8 cellular contexts compared by ENCODE assay signal in genomic region chr11:6682936-6683861, GRCh38. TPM values are rescaled to one million over a fixed set of nuclear protein-coding genes. Genes with fewer than 3 reads are reported as not detected.
A peak's percentile ranks its signal among the peaks of the same experiment; 100 is the strongest.
DNase-seq lines count a peak whose midpoint lies in the region; ATAC-seq and TF ChIP-seq lines count a peak whose summit lies in the region.

TSS of gene MRPL17 (minus strand) at chr11:6683340. CDS start at chr11:6683296, 44 bp downstream.

- TF ChIP-seq EP300 in Ishikawa (IDR thresholded peaks at IDR 0.05; ENCODE audit: borderline replicate concordance): no peak; the same call in 1 of the 2 replicates

- no peaks in the 10 kb centered on the region for H3K9me3 ChIP-seq in mononuclear cell (ENCODE audit: low read depth, low read length)

- H3K4me3 ChIP-seq in epithelial cell of esophagus (ENCODE audit: low read length) (peak within 1 kb of the TSS; percentile 99), mononuclear cell (ENCODE audit: low read length) (peak within 1 kb of the TSS; percentile 99)

- DNase-seq in DMS53 (lab: John Stamatoyannopoulos, UW) (peak; percentile 99), OCI-M2 (lab: John Stamatoyannopoulos, UW; ENCODE audit: unreplicated experiment) (peak; percentile 62), activated T-cell treated with anti-CD3 and anti-CD28 coated beads for 4 hours (peak; percentile 98), epithelial cell of esophagus (ENCODE audit: low read depth) (peak; percentile 99)
- peak; percentile 96 to 99 for DNase-seq in stimulated activated CD8-positive, alpha-beta memory T cell treated with anti-CD3 and anti-CD28 coated beads, Interleukin-4, amount 100 ng/mL, for 1 hour (ENCODE audit: low read depth in 2 of 2, low spot score in 1 of 2)

- peak; percentile 65 for TF ChIP-seq RAD21 in Ishikawa (IDR thresholded peaks at IDR 0.05; ENCODE audit: low read depth)

- peaks cover 20% of the 10 kb centered on the region for H3K4me1 ChIP-seq in mononuclear cell (ENCODE audit: insufficient read depth, low read length)

- peak; percentile 79 for TF ChIP-seq CTCF in epithelial cell of esophagus (IDR thresholded peaks at IDR 0.05; ENCODE audit: insufficient read depth, low read depth, low read length, missing control alignments)

- no peaks in the 10 kb centered on the region for H3K27me3 ChIP-seq in mononuclear cell (ENCODE audit: insufficient read depth, low read length)

- ATAC-seq in GM21576 (IDR thresholded peaks at IDR 0.05; ENCODE audit: unreplicated experiment): peak; percentile 89

TF ChIP-seq in Ishikawa, 13 proteins besides CTCF, POLR2A, EP300 and RAD21:
- TF ChIP-seq FOXM1 (IDR thresholded peaks at IDR 0.05; ENCODE audit: borderline replicate concordance, low read depth): no peak; the same call in 1 of the 2 replicates
- peak; percentile 76; the same call in 1 of the 2 replicates for TF ChIP-seq YY1 (IDR thresholded peaks at IDR 0.05; ENCODE audit: low read depth)
- TF ChIP-seq NFIC (IDR thresholded peaks at IDR 0.05): no peak; the same call in 1 of the 2 replicates
- TF ChIP-seq CEBPB (IDR thresholded peaks at IDR 0.05): no peak
- 0 out of 2 replicates have a peak, but pooled peaks have one; percentile 11 for TF ChIP-seq EGR1 (IDR thresholded peaks at IDR 0.05)
- no peak for TF ChIP-seq REST (IDR thresholded peaks at IDR 0.05; ENCODE audit: low read depth)
- TF ChIP-seq MAX (IDR thresholded peaks at IDR 0.05): peak; percentile 95
- peak; percentile 89 for TF ChIP-seq TAF1 (IDR thresholded peaks at IDR 0.05; ENCODE audit: low read depth)
- TF ChIP-seq TEAD4 (IDR thresholded peaks at IDR 0.05): 0 out of 2 replicates have a peak, but pooled peaks have one; percentile 13
- peak; percentile 52; the same call in 1 of the 2 replicates for TF ChIP-seq TCF12 (IDR thresholded peaks at IDR 0.05; ENCODE audit: low read depth)
- TF ChIP-seq ZBTB7A (IDR thresholded peaks at IDR 0.05; ENCODE audit: low read depth): 0 out of 2 replicates have a peak, but pooled peaks have one; percentile 49
- TF ChIP-seq CREB1 (IDR thresholded peaks at IDR 0.05; ENCODE audit: low read depth): no peak
- no peak for TF ChIP-seq USF1 (IDR thresholded peaks at IDR 0.05)

RNA-seq across cellular contexts. Expression of gene MRPL17, which starts in this region (rescaled TPM):
- total RNA-seq in mononuclear cell: 9.0 TPM

Comparison
In these comparisons a context has a peak if more than half of its experiments do, and no peak if none do; other contexts are left out.
1. Peak in every context shown above with its lines: DNase-seq, ATAC-seq and H3K4me3 ChIP-seq.